29 cellular contexts compared by ENCODE assay signal in the genomic region with DNA sequence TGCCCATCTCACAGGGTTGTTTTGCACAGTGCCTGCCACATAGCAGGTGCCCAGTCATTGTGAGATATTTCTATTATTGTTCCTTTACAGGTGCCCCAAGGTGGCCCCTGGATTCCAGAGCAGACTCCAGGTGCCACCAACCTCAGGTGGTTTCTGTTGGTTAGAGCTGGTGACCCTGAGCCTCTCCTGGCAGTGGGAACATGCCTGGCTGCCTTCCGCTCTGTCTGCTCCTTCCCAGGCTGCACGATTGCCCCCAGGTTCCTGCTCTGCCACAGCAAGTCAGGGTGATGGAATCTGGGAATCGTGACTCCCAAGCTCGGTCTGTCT. TPM values are rescaled to one million over a fixed set of nuclear protein-coding genes. Genes with fewer than 3 reads are reported as not detected.
"Had no signal": no experiment of that assay in that cellular context is flagged by ENCODE, and none has a peak within 500 bp of the region (broad histone marks: within the 10 kb centered on the region; RNA-seq: fewer than 3 reads in every experiment).

No MANE protein-coding gene starts in this region.

- H3K9me3 ChIP-seq: SK-N-SH, suprapubic skin, tibial nerve had no signal

- H3K27me3 Mint-ChIP-seq: naive thymus-derived CD8-positive, alpha-beta T cell; progenitor cell of endocrine pancreas had no signal

- H3K36me3 ChIP-seq: suprapubic skin had no signal

- ATAC-seq: activated CD8-positive, alpha-beta T cell treated with anti-CD3 and anti-CD28 coated beads, Interleukin-2, amount 10 ng/mL, durations not matched to agents 7 days and 5 days; naive thymus-derived CD8-positive, alpha-beta T cell had no signal

- H3K27ac Mint-ChIP-seq: activated CD8-positive, alpha-beta T cell treated with anti-CD3 and anti-CD28 coated beads, Interleukin-2, amount 10 ng/mL, durations not matched to agents 7 days and 5 days; dendritic cell treated with granulocyte-macrophage colony-stimulating factor and Interleukin-4, amounts not matched to agents 40 ng/mL and 50 ng/mL, for 4 days; endodermal cell; memory B cell; WTC11 had no signal

- H3K9me3 Mint-ChIP-seq: dendritic cell treated with granulocyte-macrophage colony-stimulating factor and Interleukin-4, amounts not matched to agents 40 ng/mL and 50 ng/mL, for 4 days; endodermal cell; memory B cell; naive thymus-derived CD8-positive, alpha-beta T cell; WTC11 had no signal

- H3K27me3 ChIP-seq: suprapubic skin, tibial nerve had no signal

- H3K27ac ChIP-seq: suprapubic skin had no signal

- H3K4me3 Mint-ChIP-seq: activated CD8-positive, alpha-beta T cell treated with anti-CD3 and anti-CD28 coated beads, Interleukin-2, amount 10 ng/mL, durations not matched to agents 7 days and 5 days; dendritic cell treated with granulocyte-macrophage colony-stimulating factor and Interleukin-4, amounts not matched to agents 40 ng/mL and 50 ng/mL, for 4 days; endodermal cell; memory B cell; naive thymus-derived CD8-positive, alpha-beta T cell; WTC11 had no signal

- DNase-seq: activated CD4-positive, alpha-beta T cell treated with anti-CD3 and anti-CD28 coated beads for 1 hour; activated CD8-positive, alpha-beta T cell treated with anti-CD3 and anti-CD28 coated beads, Interleukin-2, amount 10 ng/mL, durations not matched to agents 7 days and 5 days; activated gamma-delta T cell treated with Interleukin-2 at 50 U/mL for 16 hours; activated naive CD4-positive, alpha-beta T cell treated with anti-CD3 and anti-CD28 coated beads, Interleukin-2, amount 50 U/mL, for 16 hours; activated T-cell treated with anti-CD3 and anti-CD28 coated beads, Interleukin-2, amount 50 U/mL, for 1 hour; amniotic stem cell; caudate nucleus; endodermal cell; foreskin fibroblast; head of caudate nucleus; hippocampal formation; midbrain; SK-N-SH; stimulated activated CD4-positive, alpha-beta T cell treated with anti-CD3 and anti-CD28 coated beads, Interleukin-15, amount 100 ng/mL, for 24 hours; stimulated activated CD4-positive, alpha-beta T cell treated with anti-CD3 and anti-CD28 coated beads, Interleukin-2, amount 100 ng/mL, for 24 hours; stimulated activated naive CD4-positive, alpha-beta T cell; T-helper 2 cell had no signal

- H3K4me3 ChIP-seq: suprapubic skin, tibial nerve had no signal

- H3K36me3 Mint-ChIP-seq: memory B cell, WTC11 had no signal

RNA-seq across cellular contexts. Expression of gene OMP, which starts 12.6 kb away (rescaled TPM):
- total RNA-seq: activated CD8-positive, alpha-beta T cell treated with anti-CD3 and anti-CD28 coated beads, Interleukin-2, amount 10 ng/mL, durations not matched to agents 7 days and 5 days; esophagus mucosa; lower leg skin; osteocyte; progenitor cell of endocrine pancreas; WTC11 had no signal
- polyA plus RNA-seq: keratinocyte; naive thymus-derived CD8-positive, alpha-beta T cell had no signal

RNA-seq across cellular contexts. Expression of gene MYO7A, which starts 38.0 kb away (rescaled TPM):
- total RNA-seq: activated CD8-positive, alpha-beta T cell treated with anti-CD3 and anti-CD28 coated beads, Interleukin-2, amount 10 ng/mL, durations not matched to agents 7 days and 5 days; osteocyte had no signal
- polyA plus RNA-seq: naive thymus-derived CD8-positive, alpha-beta T cell had no signal

RNA-seq across cellular contexts. Expression of gene B3GNT6, which starts 55.8 kb away (rescaled TPM):
- total RNA-seq: activated CD8-positive, alpha-beta T cell treated with anti-CD3 and anti-CD28 coated beads, Interleukin-2, amount 10 ng/mL, durations not matched to agents 7 days and 5 days; endodermal cell; naive thymus-derived CD8-positive, alpha-beta T cell; osteocyte; progenitor cell of endocrine pancreas; renal cortical epithelial cell; suprapubic skin; tibial nerve had no signal
- polyA plus RNA-seq: keratinocyte; naive thymus-derived CD8-positive, alpha-beta T cell; SK-N-SH had no signal
